Comparison of ENCODE assay signal across 1 cellular context in the genomic region with DNA sequence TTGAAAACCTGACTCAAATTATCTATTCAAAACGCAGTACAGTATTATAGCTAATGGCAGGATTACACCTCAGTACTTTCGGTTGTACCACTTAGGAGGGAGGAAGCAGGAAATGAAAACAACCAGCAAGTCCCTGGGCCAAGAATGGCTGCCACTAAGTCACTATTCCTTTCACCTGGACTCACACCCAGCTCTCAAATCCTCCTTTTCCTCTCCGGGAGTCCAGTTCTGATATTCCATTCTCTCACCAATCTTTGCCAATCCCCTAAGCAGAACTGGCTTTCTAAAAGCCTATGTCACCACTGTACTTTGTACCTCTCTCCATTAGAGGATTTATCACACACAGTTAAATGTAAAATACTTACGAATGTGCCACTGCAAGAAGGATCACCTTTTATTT.
TF ChIP-seq lines count a peak whose summit lies in the region.

No MANE protein-coding gene starts in this region.

TF ChIP-seq in GM23338, 12 proteins besides CTCF, POLR2A, EP300 and RAD21 (continued from another document):
- TF ChIP-seq, protein P1, sequence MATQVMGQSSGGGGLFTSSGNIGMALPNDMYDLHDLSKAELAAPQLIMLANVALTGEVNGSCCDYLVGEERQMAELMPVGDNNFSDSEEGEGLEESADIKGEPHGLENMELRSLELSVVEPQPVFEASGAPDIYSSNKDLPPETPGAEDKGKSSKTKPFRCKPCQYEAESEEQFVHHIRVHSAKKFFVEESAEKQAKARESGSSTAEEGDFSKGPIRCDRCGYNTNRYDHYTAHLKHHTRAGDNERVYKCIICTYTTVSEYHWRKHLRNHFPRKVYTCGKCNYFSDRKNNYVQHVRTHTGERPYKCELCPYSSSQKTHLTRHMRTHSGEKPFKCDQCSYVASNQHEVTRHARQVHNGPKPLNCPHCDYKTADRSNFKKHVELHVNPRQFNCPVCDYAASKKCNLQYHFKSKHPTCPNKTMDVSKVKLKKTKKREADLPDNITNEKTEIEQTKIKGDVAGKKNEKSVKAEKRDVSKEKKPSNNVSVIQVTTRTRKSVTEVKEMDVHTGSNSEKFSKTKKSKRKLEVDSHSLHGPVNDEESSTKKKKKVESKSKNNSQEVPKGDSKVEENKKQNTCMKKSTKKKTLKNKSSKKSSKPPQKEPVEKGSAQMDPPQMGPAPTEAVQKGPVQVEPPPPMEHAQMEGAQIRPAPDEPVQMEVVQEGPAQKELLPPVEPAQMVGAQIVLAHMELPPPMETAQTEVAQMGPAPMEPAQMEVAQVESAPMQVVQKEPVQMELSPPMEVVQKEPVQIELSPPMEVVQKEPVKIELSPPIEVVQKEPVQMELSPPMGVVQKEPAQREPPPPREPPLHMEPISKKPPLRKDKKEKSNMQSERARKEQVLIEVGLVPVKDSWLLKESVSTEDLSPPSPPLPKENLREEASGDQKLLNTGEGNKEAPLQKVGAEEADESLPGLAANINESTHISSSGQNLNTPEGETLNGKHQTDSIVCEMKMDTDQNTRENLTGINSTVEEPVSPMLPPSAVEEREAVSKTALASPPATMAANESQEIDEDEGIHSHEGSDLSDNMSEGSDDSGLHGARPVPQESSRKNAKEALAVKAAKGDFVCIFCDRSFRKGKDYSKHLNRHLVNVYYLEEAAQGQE (IDR thresholded peaks at IDR 0.05; ENCODE audit: unreplicated experiment), result no peak
- no peak for TF ChIP-seq POLR2AphosphoS5 (IDR thresholded peaks at IDR 0.05; ENCODE audit: low read depth)
- TF ChIP-seq, protein P2, sequence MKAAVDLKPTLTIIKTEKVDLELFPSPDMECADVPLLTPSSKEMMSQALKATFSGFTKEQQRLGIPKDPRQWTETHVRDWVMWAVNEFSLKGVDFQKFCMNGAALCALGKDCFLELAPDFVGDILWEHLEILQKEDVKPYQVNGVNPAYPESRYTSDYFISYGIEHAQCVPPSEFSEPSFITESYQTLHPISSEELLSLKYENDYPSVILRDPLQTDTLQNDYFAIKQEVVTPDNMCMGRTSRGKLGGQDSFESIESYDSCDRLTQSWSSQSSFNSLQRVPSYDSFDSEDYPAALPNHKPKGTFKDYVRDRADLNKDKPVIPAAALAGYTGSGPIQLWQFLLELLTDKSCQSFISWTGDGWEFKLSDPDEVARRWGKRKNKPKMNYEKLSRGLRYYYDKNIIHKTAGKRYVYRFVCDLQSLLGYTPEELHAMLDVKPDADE (IDR thresholded peaks at IDR 0.05), result no peak
- TF ChIP-seq EZH2phosphoT487 (IDR thresholded peaks at IDR 0.05; ENCODE audit: unreplicated experiment), result no peak
- no peak for TF ChIP-seq NANOG (IDR thresholded peaks at IDR 0.05; ENCODE audit: borderline replicate concordance)
TF ChIP-seq in GM23338: peak in this region for 0.
